In the genomic region with DNA sequence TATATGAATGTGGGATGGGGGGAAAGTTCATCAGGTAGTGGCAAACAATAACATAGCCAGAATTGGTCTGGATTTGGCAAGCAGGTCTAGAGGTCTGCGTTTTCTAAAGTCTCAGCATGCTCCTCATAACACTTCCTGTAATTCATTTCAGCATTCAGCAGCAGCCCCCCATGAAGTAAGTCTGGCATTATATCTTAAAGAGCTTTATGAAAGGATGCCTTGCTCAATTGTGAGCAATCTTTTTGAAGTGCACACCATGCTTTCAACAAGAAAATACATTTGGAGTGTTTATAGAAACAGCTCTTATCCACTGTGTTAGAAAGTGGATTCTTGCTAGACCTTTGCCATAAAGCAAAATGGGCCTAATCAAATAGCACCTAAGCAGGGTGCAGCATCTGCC, we compare ENCODE assay signal across 1 cellular context.
TF ChIP-seq lines count a peak whose summit lies in the region.

No MANE protein-coding gene starts in this region.

TF ChIP-seq in GM23338, 12 proteins besides CTCF, POLR2A, EP300 and RAD21 (continued from another document):
- TF ChIP-seq, protein P1, sequence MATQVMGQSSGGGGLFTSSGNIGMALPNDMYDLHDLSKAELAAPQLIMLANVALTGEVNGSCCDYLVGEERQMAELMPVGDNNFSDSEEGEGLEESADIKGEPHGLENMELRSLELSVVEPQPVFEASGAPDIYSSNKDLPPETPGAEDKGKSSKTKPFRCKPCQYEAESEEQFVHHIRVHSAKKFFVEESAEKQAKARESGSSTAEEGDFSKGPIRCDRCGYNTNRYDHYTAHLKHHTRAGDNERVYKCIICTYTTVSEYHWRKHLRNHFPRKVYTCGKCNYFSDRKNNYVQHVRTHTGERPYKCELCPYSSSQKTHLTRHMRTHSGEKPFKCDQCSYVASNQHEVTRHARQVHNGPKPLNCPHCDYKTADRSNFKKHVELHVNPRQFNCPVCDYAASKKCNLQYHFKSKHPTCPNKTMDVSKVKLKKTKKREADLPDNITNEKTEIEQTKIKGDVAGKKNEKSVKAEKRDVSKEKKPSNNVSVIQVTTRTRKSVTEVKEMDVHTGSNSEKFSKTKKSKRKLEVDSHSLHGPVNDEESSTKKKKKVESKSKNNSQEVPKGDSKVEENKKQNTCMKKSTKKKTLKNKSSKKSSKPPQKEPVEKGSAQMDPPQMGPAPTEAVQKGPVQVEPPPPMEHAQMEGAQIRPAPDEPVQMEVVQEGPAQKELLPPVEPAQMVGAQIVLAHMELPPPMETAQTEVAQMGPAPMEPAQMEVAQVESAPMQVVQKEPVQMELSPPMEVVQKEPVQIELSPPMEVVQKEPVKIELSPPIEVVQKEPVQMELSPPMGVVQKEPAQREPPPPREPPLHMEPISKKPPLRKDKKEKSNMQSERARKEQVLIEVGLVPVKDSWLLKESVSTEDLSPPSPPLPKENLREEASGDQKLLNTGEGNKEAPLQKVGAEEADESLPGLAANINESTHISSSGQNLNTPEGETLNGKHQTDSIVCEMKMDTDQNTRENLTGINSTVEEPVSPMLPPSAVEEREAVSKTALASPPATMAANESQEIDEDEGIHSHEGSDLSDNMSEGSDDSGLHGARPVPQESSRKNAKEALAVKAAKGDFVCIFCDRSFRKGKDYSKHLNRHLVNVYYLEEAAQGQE (IDR thresholded peaks at IDR 0.05; ENCODE audit: unreplicated experiment): no peak
